ENCODE assay signal across 16 cellular contexts in the genomic region with DNA sequence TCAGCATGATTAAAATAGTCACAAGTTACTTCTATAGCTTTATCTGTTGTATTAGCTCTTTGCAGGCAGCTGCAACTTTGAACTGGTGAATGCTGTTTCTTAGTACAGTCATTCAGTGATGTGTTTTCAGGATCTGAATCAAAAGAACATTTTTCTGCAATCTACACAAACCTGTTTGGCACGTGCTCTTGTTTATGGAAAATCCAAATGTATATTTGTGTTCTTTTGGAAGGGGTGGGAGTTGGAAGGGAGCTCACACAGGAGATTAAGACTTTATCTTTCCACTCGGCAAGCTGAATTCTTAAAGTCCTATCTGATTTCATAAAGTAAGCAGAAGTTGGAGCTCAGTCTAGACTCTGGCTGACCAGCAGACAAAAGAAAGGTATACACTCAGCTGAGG.
"Had no signal": no experiment of that assay in that cellular context is flagged by ENCODE, and none has a peak within 500 bp of the region (broad histone marks: within the 10 kb centered on the region; RNA-seq: fewer than 3 reads in every experiment).

No MANE protein-coding gene starts in this region.

- H3K4me1 ChIP-seq: right atrium auricular region had no signal

- ATAC-seq: effector memory CD8-positive, alpha-beta T cell; left colon; left ventricle myocardium superior; naive thymus-derived CD4-positive, alpha-beta T cell had no signal

- H3K27me3 Mint-ChIP-seq: naive thymus-derived CD4-positive, alpha-beta T cell had no signal

- H3K79me2 ChIP-seq: hepatocyte had no signal

- H3K27me3 ChIP-seq: esophagus squamous epithelium, hepatocyte, right atrium auricular region, sigmoid colon had no signal

- H3K27ac ChIP-seq: esophagus squamous epithelium, hepatocyte, right atrium auricular region, sigmoid colon, skin epidermis had no signal

- DNase-seq: effector memory CD8-positive, alpha-beta T cell; esophagus squamous epithelium; foreskin melanocyte; head of caudate nucleus; left colon; left ventricle myocardium superior; mesenchymal stem cell; naive thymus-derived CD4-positive, alpha-beta T cell; sigmoid colon; stimulated activated CD4-positive, alpha-beta T cell treated with anti-CD3 and anti-CD28 coated beads, Interleukin-12 subunit alpha, Interleukin-12 subunit beta, amount 100 ng/mL, for 4 hours; stimulated activated naive CD4-positive, alpha-beta T cell had no signal

- H3K4me3 Mint-ChIP-seq: dendritic cell treated with granulocyte-macrophage colony-stimulating factor and Interleukin-4, amounts not matched to agents 40 ng/mL and 50 ng/mL, for 4 days; effector memory CD8-positive, alpha-beta T cell; naive thymus-derived CD4-positive, alpha-beta T cell had no signal

- H3K27ac Mint-ChIP-seq: dendritic cell treated with granulocyte-macrophage colony-stimulating factor and Interleukin-4, amounts not matched to agents 40 ng/mL and 50 ng/mL, for 4 days; effector memory CD8-positive, alpha-beta T cell; naive thymus-derived CD4-positive, alpha-beta T cell had no signal

- H3K4me2 ChIP-seq: hepatocyte had no signal

- H3K9me3 Mint-ChIP-seq: dendritic cell treated with granulocyte-macrophage colony-stimulating factor and Interleukin-4, amounts not matched to agents 40 ng/mL and 50 ng/mL, for 4 days; effector memory CD8-positive, alpha-beta T cell had no signal

- H2AFZ ChIP-seq: hepatocyte had no signal

- H3K36me3 ChIP-seq: esophagus squamous epithelium, right atrium auricular region, sigmoid colon had no signal

- H3K4me3 ChIP-seq: esophagus squamous epithelium, hepatocyte, lung, right atrium auricular region, sigmoid colon, skin epidermis had no signal

- H3K9me3 ChIP-seq: esophagus squamous epithelium, right atrium auricular region, sigmoid colon had no signal
